14 cellular contexts compared by ENCODE assay signal in genomic region chr10:25176421-25176968, GRCh38. TPM values are rescaled to one million over a fixed set of nuclear protein-coding genes. Genes with fewer than 3 reads are reported as not detected.
DNase-seq lines count a peak whose midpoint lies in the region; ATAC-seq and TF ChIP-seq lines count a peak whose summit lies in the region.
"Had no signal": no experiment of that assay in that cellular context is flagged by ENCODE, and none has a peak within 500 bp of the region (broad histone marks: within the 10 kb centered on the region; RNA-seq: fewer than 3 reads in every experiment).

No MANE protein-coding gene starts in this region.

- 0 to 1% methylated on average over 21 to 34 of the region's 36 CpGs for WGBS in mesodermal cell (ENCODE audit: insufficient coverage in 2 of 2), 2 experiments
- under 1% methylated on average over 20 of the region's 36 CpGs for WGBS in suprapubic skin

- peak overlapping the region; percentile 86 for H3K4me3 Mint-ChIP-seq in GM23338
- H3K4me3 Mint-ChIP-seq: CD4-positive, CD25-positive, alpha-beta regulatory T cell had no signal

- no peaks in the 10 kb centered on the region for H3K9me2 ChIP-seq in GM23338 (ENCODE audit: insufficient read depth)

- peak overlapping the region; percentile 71 for H3K4me3 ChIP-seq in BE2C (ENCODE audit: low read depth, low read length)
- peak overlapping the region; percentile 91 for H3K4me3 ChIP-seq in GM23338
- peak overlapping the region; percentile 2 for H3K4me3 ChIP-seq in astrocyte of the cerebellum (ENCODE audit: low read depth, low read length)
- H3K4me3 ChIP-seq in mesodermal cell (ENCODE audit: extremely low read depth, insufficient read depth, low read length, poor library complexity, severe bottlenecking) = peak overlapping the region; percentile 50
- H3K4me3 ChIP-seq in suprapubic skin = no peak overlapping the region
- H3K4me3 ChIP-seq: esophagus muscularis mucosa, lower lobe of right lung, sigmoid colon had no signal

- H3K9me3 ChIP-seq in BE2C (no peaks in the 10 kb centered on the region), mesodermal cell (ENCODE audit: control insufficient read depth, low read length) (no peaks in the 10 kb centered on the region), suprapubic skin (no peaks in the 10 kb centered on the region)
- H3K9me3 ChIP-seq: esophagus muscularis mucosa, lower lobe of right lung had no signal

- in situ Hi-C loops in astrocyte of the cerebellum (cut with HindIII; ENCODE audit: low sequenced_read_pairs) = no loop called here

- TF ChIP-seq CTCF in BE2C (IDR thresholded peaks at IDR 0.05; ENCODE audit: low read depth, low read length) (no peak), GM23338 (conservative IDR thresholded peaks at IDR 0.05; ENCODE audit: low read depth in 2 of 2) (0 out of 4 replicates have a peak, but pooled peaks of 1 of the 2 experiments have one; percentile 27), astrocyte of the cerebellum (IDR thresholded peaks at IDR 0.05; ENCODE audit: low read depth, low read length, missing control alignments) (no peak), suprapubic skin (IDR thresholded peaks at IDR 0.05) (no peak)

- H3K27me3 ChIP-seq in BE2C (peaks cover 43% of the 10 kb centered on the region), GM23338 (ENCODE audit: insufficient read depth) (peaks cover 54% of the 10 kb centered on the region), suprapubic skin (peaks cover 64% of the 10 kb centered on the region)

- 0 out of 2 replicates have a peak, but pooled peaks cover 7% of the 10 kb centered on the region for H4K20me1 ChIP-seq in GM23338 (replicated peaks; ENCODE audit: insufficient read depth)

- no peaks in the 10 kb centered on the region for H3F3A ChIP-seq in GM23338 (replicated peaks; ENCODE audit: low read depth)

- no peaks in the 10 kb centered on the region for H3K79me2 ChIP-seq in GM23338 (replicated peaks; ENCODE audit: insufficient read depth)

- H3K27ac Mint-ChIP-seq in GM23338 = no peak overlapping the region
- H3K27ac Mint-ChIP-seq: CD4-positive, CD25-positive, alpha-beta regulatory T cell had no signal

- no peaks in the 10 kb centered on the region for H3K36me3 Mint-ChIP-seq in GM23338 (ENCODE audit: low read depth)
- H3K36me3 Mint-ChIP-seq: CD4-positive, CD25-positive, alpha-beta regulatory T cell had no signal

- DNase-seq in BE2C (peak; percentile 53), GM23338 (ENCODE audit: low spot score) (peak; percentile 60), astrocyte of the cerebellum (ENCODE audit: low read depth) (no peak), RKO (ENCODE audit: low spot score) (no peak), suprapubic skin (ENCODE audit: low spot score in 2 of 2) (no peak), LoVo (ENCODE audit: low spot score) (no peak)
- DNase-seq: CD4-positive, CD25-positive, alpha-beta regulatory T cell; lower lobe of right lung; NCI-H345; sigmoid colon; SW 1271 had no signal

- H3K27me3 Mint-ChIP-seq in GM23338 (ENCODE audit: insufficient read depth, low read depth, poor library complexity) = peaks cover 22% of the 10 kb centered on the region

- H3K4me1 Mint-ChIP-seq in GM23338 = peaks cover 11% of the 10 kb centered on the region

- no peaks in the 10 kb centered on the region; the same call in 1 of the 2 replicates for H3K4me1 ChIP-seq in BE2C
- H3K4me1 ChIP-seq in GM23338 (ENCODE audit: insufficient read depth) = peaks cover 6% of the 10 kb centered on the region
- peaks cover 10% of the 10 kb centered on the region for H3K4me1 ChIP-seq in mesodermal cell (ENCODE audit: control insufficient read depth, insufficient read depth, low read length, poor library complexity, severe bottlenecking)
- peaks cover 21% of the 10 kb centered on the region for H3K4me1 ChIP-seq in suprapubic skin

- peak; percentile 22 for ATAC-seq in GM23338
- ATAC-seq in HG03175 (IDR thresholded peaks at IDR 0.05; ENCODE audit: unreplicated experiment) = no peak

- no peak for TF ChIP-seq POLR2A in suprapubic skin (IDR thresholded peaks at IDR 0.05)

- H3K36me3 ChIP-seq in BE2C (no peaks in the 10 kb centered on the region), GM23338 (ENCODE audit: insufficient read depth) (no peaks in the 10 kb centered on the region), mesodermal cell (ENCODE audit: control insufficient read depth, insufficient read depth, low read length) (no peaks in the 10 kb centered on the region), suprapubic skin (no peaks in the 10 kb centered on the region)
- H3K36me3 ChIP-seq: esophagus muscularis mucosa, lower lobe of right lung, sigmoid colon had no signal

- H2AFZ ChIP-seq in GM23338 = peak overlapping the region; percentile 99

- H3K27ac ChIP-seq in GM23338 (ENCODE audit: low read depth) = no peak overlapping the region
- H3K27ac ChIP-seq in mesodermal cell (ENCODE audit: low read depth, low read length, severe bottlenecking) = no peak overlapping the region
- no peak overlapping the region for H3K27ac ChIP-seq in suprapubic skin
- H3K27ac ChIP-seq: esophagus muscularis mucosa, lower lobe of right lung, sigmoid colon had no signal

- no peak for TF ChIP-seq EP300 in suprapubic skin (IDR thresholded peaks at IDR 0.05)

- no peaks in the 10 kb centered on the region; the same call in 2 of the 3 replicates for H3K9me3 Mint-ChIP-seq in GM23338

- peak overlapping the region; percentile 98 for H3K4me2 ChIP-seq in GM23338

TF ChIP-seq in GM23338, 12 proteins besides CTCF, POLR2A, EP300 and RAD21:
- TF ChIP-seq EZH2phosphoT487 (IDR thresholded peaks at IDR 0.05; ENCODE audit: unreplicated experiment) (no peak), REST (IDR thresholded peaks at IDR 0.05; ENCODE audit: unreplicated experiment) (peak; percentile 11)

RNA-seq across cellular contexts. Expression of gene GPR158, which starts 1.7 kb away (rescaled TPM):
- 3.9 TPM for polyA plus RNA-seq in BE2C (2012; ENCODE audit: insufficient read depth, insufficient read length, low read depth)
- 1.3 and 1.5 TPM in 2 replicates for total RNA-seq in GM23338 (2014; rRNA removed; shearing (Covaris generic))
- 0.07 and 0.13 TPM in 2 replicates for polyA plus RNA-seq in GM23338 (2016; fragmentation: Nextera tagmentation; extraction: Ambion mirVana)
- polyA plus RNA-seq in mesodermal cell (2013, experiment 1 of 2) = 0.18 TPM
- polyA plus RNA-seq in mesodermal cell (2013, experiment 2 of 2) = 0.05 TPM
- total RNA-seq in suprapubic skin = under 1 TPM in 1 of 4 donors, not detected in 3; 0.18 TPM
- total RNA-seq: CD4-positive, CD25-positive, alpha-beta regulatory T cell had no signal
- polyA plus RNA-seq: CD4-positive, CD25-positive, alpha-beta regulatory T cell had no signal

Comparison
In these comparisons a context has a peak if more than half of its experiments do, and no peak if none do; other contexts are left out.
1. DNase-seq: peak in BE2C (single experiment) and GM23338 (single experiment); none in astrocyte of the cerebellum (single experiment), RKO (single experiment), suprapubic skin (0 of 2) and LoVo (single experiment).